8 cellular contexts compared by ENCODE assay signal in the genomic region with DNA sequence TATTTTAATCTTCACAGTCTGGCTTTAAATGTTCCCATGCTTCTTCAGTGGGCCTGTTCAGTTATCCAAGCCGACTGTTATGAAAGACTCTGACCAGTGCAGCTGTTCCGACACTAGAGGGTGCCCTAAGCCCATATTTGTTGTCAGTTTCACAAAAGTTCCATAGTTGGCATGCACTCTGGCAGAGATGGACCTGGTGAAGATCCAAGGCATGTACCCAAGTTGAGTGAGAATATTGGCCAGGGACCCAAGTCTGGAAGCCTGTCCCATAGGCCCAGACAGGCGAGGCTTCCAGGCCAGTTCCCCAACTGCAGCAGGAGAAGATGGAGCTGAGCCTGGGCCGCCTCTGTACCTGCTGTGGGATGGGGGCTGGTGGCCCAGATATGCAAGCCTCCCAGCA. TPM values are rescaled to one million over a fixed set of nuclear protein-coding genes. Genes with fewer than 3 reads are reported as not detected.
DNase-seq lines count a peak whose midpoint lies in the region; ATAC-seq and TF ChIP-seq lines count a peak whose summit lies in the region.

No MANE protein-coding gene starts in this region.

- H3K4me1 Mint-ChIP-seq in activated naive CD8-positive, alpha-beta T cell treated with anti-CD3 and anti-CD28 coated beads, Interleukin-2, amount 10 ng/mL, durations not matched to agents 7 days and 5 days = peaks cover 4% of the 10 kb centered on the region

- no peak overlapping the region for H3K27ac Mint-ChIP-seq in activated naive CD8-positive, alpha-beta T cell treated with anti-CD3 and anti-CD28 coated beads, Interleukin-2, amount 10 ng/mL, durations not matched to agents 7 days and 5 days

- no peak overlapping the region for H3K4me2 ChIP-seq in SU-DHL-6 (ENCODE audit: low read depth, low read length, poor library complexity, severe bottlenecking)

- no peaks in the 10 kb centered on the region for H3K9me2 ChIP-seq in SU-DHL-6 (replicated peaks; ENCODE audit: insufficient read depth, low read length)

- no peaks in the 10 kb centered on the region for H3F3A ChIP-seq in SU-DHL-6 (ENCODE audit: insufficient read depth)

- peak; percentile 67 for ATAC-seq in activated naive CD8-positive, alpha-beta T cell treated with anti-CD3 and anti-CD28 coated beads, Interleukin-2, amount 10 ng/mL, durations not matched to agents 7 days and 5 days (ENCODE audit: low read depth)
- peak; percentile 72 to 92 for ATAC-seq in right cardiac atrium
- no peak for ATAC-seq in GM21825 (IDR thresholded peaks at IDR 0.05; ENCODE audit: unreplicated experiment)
- ATAC-seq in GM19467 (IDR thresholded peaks at IDR 0.05; ENCODE audit: unreplicated experiment) = no peak

- H3K9ac ChIP-seq in SU-DHL-6 (ENCODE audit: low read length) = no peak overlapping the region

- TF ChIP-seq CTCF in SU-DHL-6 (IDR thresholded peaks at IDR 0.05; ENCODE audit: insufficient read depth, low read length, poor library complexity, severe bottlenecking) = peak; percentile 72

- H3K9me3 ChIP-seq in SU-DHL-6 (ENCODE audit: insufficient read depth, low read length) (no peaks in the 10 kb centered on the region), right cardiac atrium (ENCODE audit: control insufficient read depth, low read length) (no peaks in the 10 kb centered on the region)

- H3K4me3 Mint-ChIP-seq in activated naive CD8-positive, alpha-beta T cell treated with anti-CD3 and anti-CD28 coated beads, Interleukin-2, amount 10 ng/mL, durations not matched to agents 7 days and 5 days = no peak overlapping the region

- peak; percentile 22 for DNase-seq in G401 (ENCODE audit: low spot score)
- DNase-seq in HS-5 (ENCODE audit: low read depth) = peak; percentile 32
- DNase-seq in activated naive CD8-positive, alpha-beta T cell treated with anti-CD3 and anti-CD28 coated beads, Interleukin-2, amount 10 ng/mL, durations not matched to agents 7 days and 5 days = peak; percentile 37
- DNase-seq in right cardiac atrium = peak; percentile 33 to 84 (median 70)
- peak; percentile 61 for DNase-seq in stimulated activated CD4-positive, alpha-beta T cell treated with anti-CD3 and anti-CD28 coated beads, Interleukin-15, amount 100 ng/mL, for 24 hours

- 39% methylated on average over 4 of the region's 4 CpGs for WGBS in right cardiac atrium

- no peak overlapping the region for H2AFZ ChIP-seq in SU-DHL-6 (ENCODE audit: low read depth, low read length, severe bottlenecking)

- H3K27me3 Mint-ChIP-seq in activated naive CD8-positive, alpha-beta T cell treated with anti-CD3 and anti-CD28 coated beads, Interleukin-2, amount 10 ng/mL, durations not matched to agents 7 days and 5 days = peaks cover 14% of the 10 kb centered on the region

- H3K36me3 Mint-ChIP-seq in activated naive CD8-positive, alpha-beta T cell treated with anti-CD3 and anti-CD28 coated beads, Interleukin-2, amount 10 ng/mL, durations not matched to agents 7 days and 5 days = no peaks in the 10 kb centered on the region

- intact Hi-C loops in right cardiac atrium (cut with DNase I) = loop anchor here in 2 of 4 donors (5.0 kb wide), 2 partner anchors 274 to 544 kb away; no protein-coding TSS in a partner anchor

- H3K4me1 ChIP-seq in right cardiac atrium (ENCODE audit: control insufficient read depth, insufficient read depth, low read length) = no peaks in the 10 kb centered on the region

- peaks cover 7% of the 10 kb centered on the region for H3K9me3 Mint-ChIP-seq in activated naive CD8-positive, alpha-beta T cell treated with anti-CD3 and anti-CD28 coated beads, Interleukin-2, amount 10 ng/mL, durations not matched to agents 7 days and 5 days

- in situ Hi-C loops in G401 (cut with HindIII; ENCODE audit: low sequenced_read_pairs) = no loop called here

- POLR2A ChIA-PET in activated naive CD8-positive, alpha-beta T cell treated with anti-CD3 and anti-CD28 coated beads, Interleukin-2, amount 10 ng/mL, durations not matched to agents 7 days and 5 days (lab: Charles Lee) = interaction anchor here (0.9 to 1.2 kb wide), 2 partner anchors 46 to 47 kb away, joined by 4 to 5 read pairs; a partner anchor contains a TSS

- no peaks in the 10 kb centered on the region for H3K36me3 ChIP-seq in SU-DHL-6 (ENCODE audit: low read length)

- H3K4me3 ChIP-seq in SU-DHL-6 (ENCODE audit: insufficient read depth, low read length, poor library complexity, severe bottlenecking) = no peak overlapping the region
- no peak overlapping the region for H3K4me3 ChIP-seq in right cardiac atrium (ENCODE audit: low read length)

- H3K27me3 ChIP-seq in SU-DHL-6 (ENCODE audit: low read length) (no peaks in the 10 kb centered on the region), right cardiac atrium (ENCODE audit: control insufficient read depth, insufficient read depth) (no peaks in the 10 kb centered on the region)

- H3K79me2 ChIP-seq in SU-DHL-6 (ENCODE audit: insufficient read depth, low read length) = no peaks in the 10 kb centered on the region

- H4K20me1 ChIP-seq in SU-DHL-6 (ENCODE audit: low read depth, low read length) = no peaks in the 10 kb centered on the region

- H3K27ac ChIP-seq in SU-DHL-6 (ENCODE audit: low read depth, low read length) (no peak overlapping the region), right cardiac atrium (ENCODE audit: low read length) (no peak overlapping the region)

RNA-seq across cellular contexts. Expression of a gene that starts 27.4 kb away (rescaled TPM):
- not detected in 2 replicates for total RNA-seq in G401 (2014; rRNA removed; shearing (Covaris generic))
- total RNA-seq in activated naive CD8-positive, alpha-beta T cell treated with anti-CD3 and anti-CD28 coated beads, Interleukin-2, amount 10 ng/mL, durations not matched to agents 7 days and 5 days = not detected
- not detected for total RNA-seq in right cardiac atrium
- 0.02 TPM for polyA plus RNA-seq in right cardiac atrium

Comparison
In these comparisons a context has a peak if more than half of its experiments do, and no peak if none do; other contexts are left out.
1. ATAC-seq: peak in activated naive CD8-positive, alpha-beta T cell treated with anti-CD3 and anti-CD28 coated beads, Interleukin-2, amount 10 ng/mL, durations not matched to agents 7 days and 5 days (single experiment) and right cardiac atrium (2 of 2); none in GM21825 (single experiment) and GM19467 (single experiment).
2. Peak in every context shown above with its lines, with median percentiles within 50 percentile points of each other: DNase-seq.